ENCODE assay signal across 1 cellular context in the genomic region with DNA sequence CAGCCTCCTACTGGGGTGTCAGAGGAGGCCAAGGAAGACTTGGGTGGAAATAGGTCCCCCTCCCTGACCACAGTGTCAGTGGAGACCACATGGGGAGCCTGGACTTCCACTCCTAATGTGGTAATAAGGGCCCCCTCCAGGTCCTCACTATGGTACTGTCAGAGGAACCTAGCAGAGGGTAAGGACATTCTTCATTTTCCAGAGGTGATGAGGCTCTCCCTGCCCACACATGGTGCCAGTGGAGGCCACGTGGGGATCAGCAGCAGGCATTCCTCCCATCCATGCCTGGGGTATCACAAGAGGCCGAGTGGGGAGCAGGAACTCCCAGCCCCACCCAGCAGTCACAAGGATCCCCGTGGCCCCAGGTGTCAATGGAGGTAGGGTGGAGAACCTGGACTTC.
TF ChIP-seq lines count a peak whose summit lies in the region.

No MANE protein-coding gene starts in this region.

TF ChIP-seq in HepG2, 621 proteins besides CTCF, POLR2A, EP300 and RAD21:
- TF ChIP-seq, protein P1, sequence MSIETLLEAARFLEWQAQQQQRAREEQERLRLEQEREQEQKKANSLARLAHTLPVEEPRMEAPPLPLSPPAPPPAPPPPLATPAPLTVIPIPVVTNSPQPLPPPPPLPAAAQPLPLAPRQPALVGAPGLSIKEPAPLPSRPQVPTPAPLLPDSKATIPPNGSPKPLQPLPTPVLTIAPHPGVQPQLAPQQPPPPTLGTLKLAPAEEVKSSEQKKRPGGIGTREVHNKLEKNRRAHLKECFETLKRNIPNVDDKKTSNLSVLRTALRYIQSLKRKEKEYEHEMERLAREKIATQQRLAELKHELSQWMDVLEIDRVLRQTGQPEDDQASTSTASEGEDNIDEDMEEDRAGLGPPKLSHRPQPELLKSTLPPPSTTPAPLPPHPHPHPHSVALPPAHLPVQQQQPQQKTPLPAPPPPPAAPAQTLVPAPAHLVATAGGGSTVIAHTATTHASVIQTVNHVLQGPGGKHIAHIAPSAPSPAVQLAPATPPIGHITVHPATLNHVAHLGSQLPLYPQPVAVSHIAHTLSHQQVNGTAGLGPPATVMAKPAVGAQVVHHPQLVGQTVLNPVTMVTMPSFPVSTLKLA (IDR thresholded peaks at IDR 0.05): peak; percentile 90
- TF ChIP-seq, protein P2, sequence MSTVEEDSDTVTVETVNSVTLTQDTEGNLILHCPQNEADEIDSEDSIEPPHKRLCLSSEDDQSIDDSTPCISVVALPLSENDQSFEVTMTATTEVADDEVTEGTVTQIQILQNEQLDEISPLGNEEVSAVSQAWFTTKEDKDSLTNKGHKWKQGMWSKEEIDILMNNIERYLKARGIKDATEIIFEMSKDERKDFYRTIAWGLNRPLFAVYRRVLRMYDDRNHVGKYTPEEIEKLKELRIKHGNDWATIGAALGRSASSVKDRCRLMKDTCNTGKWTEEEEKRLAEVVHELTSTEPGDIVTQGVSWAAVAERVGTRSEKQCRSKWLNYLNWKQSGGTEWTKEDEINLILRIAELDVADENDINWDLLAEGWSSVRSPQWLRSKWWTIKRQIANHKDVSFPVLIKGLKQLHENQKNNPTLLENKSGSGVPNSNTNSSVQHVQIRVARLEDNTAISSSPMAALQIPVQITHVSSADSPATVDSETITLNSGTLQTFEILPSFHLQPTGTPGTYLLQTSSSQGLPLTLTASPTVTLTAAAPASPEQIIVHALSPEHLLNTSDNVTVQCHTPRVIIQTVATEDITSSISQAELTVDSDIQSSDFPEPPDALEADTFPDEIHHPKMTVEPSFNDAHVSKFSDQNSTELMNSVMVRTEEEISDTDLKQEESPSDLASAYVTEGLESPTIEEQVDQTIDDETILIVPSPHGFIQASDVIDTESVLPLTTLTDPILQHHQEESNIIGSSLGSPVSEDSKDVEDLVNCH (CRISPR knock-in tag; IDR thresholded peaks at IDR 0.05): no peak
- TF ChIP-seq THAP11 (CRISPR knock-in tag; IDR thresholded peaks at IDR 0.05) (no peak), FOXK1 (CRISPR knock-in tag; IDR thresholded peaks at IDR 0.05; ENCODE audit: borderline replicate concordance, low read depth) (no peak), GZF1 (CRISPR knock-in tag; IDR thresholded peaks at IDR 0.05) (no peak), GFI1 (CRISPR knock-in tag; IDR thresholded peaks at IDR 0.05; ENCODE audit: borderline replicate concordance) (no peak)
- TF ChIP-seq, protein P3, sequence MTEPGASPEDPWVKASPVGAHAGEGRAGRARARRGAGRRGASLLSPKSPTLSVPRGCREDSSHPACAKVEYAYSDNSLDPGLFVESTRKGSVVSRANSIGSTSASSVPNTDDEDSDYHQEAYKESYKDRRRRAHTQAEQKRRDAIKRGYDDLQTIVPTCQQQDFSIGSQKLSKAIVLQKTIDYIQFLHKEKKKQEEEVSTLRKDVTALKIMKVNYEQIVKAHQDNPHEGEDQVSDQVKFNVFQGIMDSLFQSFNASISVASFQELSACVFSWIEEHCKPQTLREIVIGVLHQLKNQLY (CRISPR knock-in tag; IDR thresholded peaks at IDR 0.05): no peak
